6 cellular contexts compared by ENCODE assay signal in genomic region chr1:43979261-43979527, GRCh38. TPM values are rescaled to one million over a fixed set of nuclear protein-coding genes. Genes with fewer than 3 reads are reported as not detected.
DNase-seq lines count a peak whose midpoint lies in the region; TF ChIP-seq lines count a peak whose summit lies in the region.

No MANE protein-coding gene starts in this region.

- DNase-seq in Karpas-422 (no peak), fibroblast of lung (ENCODE audit: low read depth in 2 of 2) (no peak), DMS 273 treated with DMSO at 0.1 percent for 48 hours (lab: John Stamatoyannopoulos, UW) (no peak), NCI-H82 (lab: John Stamatoyannopoulos, UW) (no peak), GM19240 (ENCODE audit: insufficient read length, low spot score) (no peak)

- H3K36me3 ChIP-seq in Karpas-422 (ENCODE audit: insufficient read depth, low read length) (peaks cover 13% of the 10 kb centered on the region; the same call in 1 of the 2 replicates), fibroblast of lung (ENCODE audit: control insufficient read depth, insufficient read depth, low read length) (peaks cover 17% of the 10 kb centered on the region), stomach smooth muscle (ENCODE audit: control insufficient read depth in 2 of 2, insufficient read depth in 2 of 2, low read length in 2 of 2) (peaks cover 18 to 24% of the 10 kb centered on the region in 2 donors)

- no peak for TF ChIP-seq CTCF in fibroblast of lung (conservative IDR thresholded peaks at IDR 0.05 in 1 of 2, IDR thresholded peaks at IDR 0.05 in 1 of 2; ENCODE audit: low read depth in 1 of 2, low read length in 2 of 2)

- H3K9me3 ChIP-seq in Karpas-422 (ENCODE audit: low read length) = no peaks in the 10 kb centered on the region
- no peaks in the 10 kb centered on the region for H3K9me3 ChIP-seq in fibroblast of lung (ENCODE audit: control insufficient read depth, insufficient read depth, low read depth, low read length)
- H3K9me3 ChIP-seq in stomach smooth muscle (ENCODE audit: control insufficient read depth in 2 of 2, low read length in 2 of 2) = no peaks in the 10 kb centered on the region

- H3K4me3 ChIP-seq in Karpas-422 (ENCODE audit: low read length) (peak overlapping the region; percentile 79), fibroblast of lung (replicated peaks in 1 of 4; ENCODE audit: control extremely low read depth in 1 of 4, insufficient read depth in 1 of 4, low read depth in 3 of 4, low read length in 4 of 4) (peak overlapping the region in 3 of 4 experiments; percentile 34 to 74 (median 59)), stomach smooth muscle (ENCODE audit: low read length in 2 of 2) (peak overlapping the region; percentile 72 to 73)

- H3K9ac ChIP-seq in Karpas-422 (ENCODE audit: low read length) (peak overlapping the region; percentile 83), fibroblast of lung (ENCODE audit: insufficient read depth, low read length) (peak overlapping the region; percentile 72), stomach smooth muscle (ENCODE audit: low read length in 2 of 2) (peak overlapping the region in 1 of 2 donors; percentile 63)

- H3K27ac ChIP-seq in Karpas-422 (ENCODE audit: low read length) = peak overlapping the region; percentile 51; the same call in 1 of the 2 replicates
- H3K27ac ChIP-seq in fibroblast of lung (ENCODE audit: insufficient read depth, low read length) = no peak overlapping the region
- no peak overlapping the region for H3K27ac ChIP-seq in stomach smooth muscle (ENCODE audit: low read length)

- no peaks in the 10 kb centered on the region for H3K27me3 ChIP-seq in Karpas-422 (ENCODE audit: low read length)
- no peaks in the 10 kb centered on the region for H3K27me3 ChIP-seq in fibroblast of lung (ENCODE audit: control insufficient read depth, insufficient read depth, low read length)
- H3K27me3 ChIP-seq in stomach smooth muscle (ENCODE audit: control insufficient read depth in 1 of 2, insufficient read depth in 2 of 2, low read length in 2 of 2) = no peaks in the 10 kb centered on the region

- H3K4me1 ChIP-seq in Karpas-422 (ENCODE audit: low read length) (peaks cover 53% of the 10 kb centered on the region), fibroblast of lung (ENCODE audit: control insufficient read depth, extremely low read depth, insufficient read depth, low read length) (peaks cover 10% of the 10 kb centered on the region), stomach smooth muscle (ENCODE audit: control insufficient read depth, insufficient read depth, low read length) (peaks cover 47% of the 10 kb centered on the region)

- H3K9me2 ChIP-seq in Karpas-422 (replicated peaks; ENCODE audit: insufficient read depth, low read length) = no peaks in the 10 kb centered on the region

- H3K79me2 ChIP-seq in Karpas-422 (ENCODE audit: low read length) (peaks cover 80% of the 10 kb centered on the region), fibroblast of lung (ENCODE audit: control insufficient read depth, insufficient read depth, low read length) (peaks cover 56% of the 10 kb centered on the region)

- H2AFZ ChIP-seq in Karpas-422 (ENCODE audit: low read length) = no peak overlapping the region
- no peak overlapping the region for H2AFZ ChIP-seq in fibroblast of lung (ENCODE audit: low read length)

- H3K4me2 ChIP-seq in Karpas-422 (ENCODE audit: low read depth, low read length, poor library complexity, severe bottlenecking) (peak overlapping the region; percentile 94), fibroblast of lung (ENCODE audit: extremely low read depth, insufficient read depth, low read length) (peak overlapping the region; percentile 9)

- H4K20me1 ChIP-seq in Karpas-422 (ENCODE audit: insufficient read depth, low read depth, low read length) = peaks cover 15% of the 10 kb centered on the region
- H4K20me1 ChIP-seq in fibroblast of lung (ENCODE audit: control insufficient read depth, extremely low read depth, insufficient read depth, low read length) = no peaks in the 10 kb centered on the region

RNA-seq across cellular contexts. Expression of gene B4GALT2, which starts 0.2 kb away (rescaled TPM):
- total RNA-seq in Karpas-422 (2014; rRNA removed; shearing (Covaris generic); ENCODE audit: low replicate concordance) = 42.9 and 68.7 TPM in 2 replicates
- 46.0 and 55.0 TPM in 2 replicates for total RNA-seq in fibroblast of lung
- 40.6 and 40.7 TPM in 2 replicates for polyA plus RNA-seq in fibroblast of lung
- polyA plus RNA-seq in fibroblast of lung (2012) = 81.3 and 83.0 TPM in 2 replicates
- polyA minus RNA-seq in fibroblast of lung (ENCODE audit: low replicate concordance) = 130 and 150 TPM in 2 replicates

RNA-seq across cellular contexts. Expression of gene ATP6V0B, which starts 4.4 kb away (rescaled TPM):
- 386 and 447 TPM in 2 replicates for total RNA-seq in Karpas-422 (2014; rRNA removed; shearing (Covaris generic); ENCODE audit: low replicate concordance)
- total RNA-seq in fibroblast of lung = 102 and 121 TPM in 2 replicates
- polyA plus RNA-seq in fibroblast of lung = 83.5 and 89.0 TPM in 2 replicates
- polyA plus RNA-seq in fibroblast of lung (2012) = 57.6 and 91.7 TPM in 2 replicates
- 203 and 207 TPM in 2 replicates for polyA minus RNA-seq in fibroblast of lung (ENCODE audit: low replicate concordance)

RNA-seq across cellular contexts. Expression of gene DPH2, which starts 9.4 kb away (rescaled TPM):
- 42.2 and 44.4 TPM in 2 replicates for total RNA-seq in Karpas-422 (2014; rRNA removed; shearing (Covaris generic); ENCODE audit: low replicate concordance)
- 9.1 and 12.8 TPM in 2 replicates for total RNA-seq in fibroblast of lung
- 11.2 and 17.5 TPM in 2 replicates for polyA plus RNA-seq in fibroblast of lung
- 10.7 and 15.7 TPM in 2 replicates for polyA plus RNA-seq in fibroblast of lung (2012)
- 38.1 and 39.7 TPM in 2 replicates for polyA minus RNA-seq in fibroblast of lung (ENCODE audit: low replicate concordance)

RNA-seq across cellular contexts. Expression of gene CCDC24, which starts 12.2 kb away (rescaled TPM):
- 28.1 and 34.7 TPM in 2 replicates for total RNA-seq in Karpas-422 (2014; rRNA removed; shearing (Covaris generic); ENCODE audit: low replicate concordance)
- total RNA-seq in fibroblast of lung = 1.0 and 3.5 TPM in 2 replicates
- 0.63 and 0.94 TPM in 2 replicates for polyA plus RNA-seq in fibroblast of lung
- polyA plus RNA-seq in fibroblast of lung (2012) = 2.9 and 3.4 TPM in 2 replicates
- 2.7 and 2.8 TPM in 2 replicates for polyA minus RNA-seq in fibroblast of lung (ENCODE audit: low replicate concordance)

RNA-seq across cellular contexts. Expression of gene IPO13, which starts 32.4 kb away (rescaled TPM):
- 19.8 and 23.3 TPM in 2 replicates for total RNA-seq in Karpas-422 (2014; rRNA removed; shearing (Covaris generic); ENCODE audit: low replicate concordance)
- total RNA-seq in fibroblast of lung = 13.1 and 18.5 TPM in 2 replicates
- polyA plus RNA-seq in fibroblast of lung = 12.8 and 19.1 TPM in 2 replicates
- polyA plus RNA-seq in fibroblast of lung (2012) = 16.7 and 20.3 TPM in 2 replicates
- polyA minus RNA-seq in fibroblast of lung (ENCODE audit: low replicate concordance) = 115 and 130 TPM in 2 replicates
